ENCODE assay signal across 15 cellular contexts in the genomic region with DNA sequence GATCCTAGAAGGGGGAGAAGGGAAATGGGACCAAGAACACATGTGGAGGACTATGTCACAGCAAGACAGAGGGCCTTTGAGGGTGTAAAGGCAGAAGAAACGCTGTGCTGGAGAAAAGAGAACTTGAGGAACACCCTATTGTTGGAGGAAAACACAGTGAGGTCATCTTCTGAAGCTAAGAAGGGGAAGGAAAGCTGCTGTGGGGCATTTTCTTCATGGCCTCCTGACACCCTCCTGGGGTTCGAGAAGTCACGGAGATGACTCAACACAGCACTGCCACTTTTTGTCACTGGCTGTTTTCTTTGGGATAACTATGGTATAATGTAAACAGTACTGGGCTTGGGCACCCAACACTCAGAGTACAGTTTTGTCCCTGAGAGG.
DNase-seq lines count a peak whose midpoint lies in the region; ATAC-seq and TF ChIP-seq lines count a peak whose summit lies in the region.
"Had no signal": no experiment of that assay in that cellular context is flagged by ENCODE, and none has a peak within 500 bp of the region (broad histone marks: within the 10 kb centered on the region; RNA-seq: fewer than 3 reads in every experiment).

No MANE protein-coding gene starts in this region.

- DNase-seq in SKM-1 (lab: John Stamatoyannopoulos, UW; ENCODE audit: unreplicated experiment) (peak; percentile 8), hypothalamus (lab: John Stamatoyannopoulos, UW) (no peak), GM10266 (ENCODE audit: extremely low spot score) (no peak)
- no peak for DNase-seq in stimulated activated CD4-positive, alpha-beta T cell treated with anti-CD3 and anti-CD28 coated beads, Interleukin-4, amount 100 ng/mL, for 1 hour
- no peak for DNase-seq in naive thymus-derived CD8-positive, alpha-beta T cell
- DNase-seq: NCI-H2081 treated with DMSO at 0.1 percent for 48 hours; stimulated activated CD4-positive, alpha-beta T cell treated with anti-CD3 and anti-CD28 coated beads, Interleukin-2, amount 100 ng/mL, for 48 hours; uterus had no signal

- H3K4me3 Mint-ChIP-seq in naive thymus-derived CD8-positive, alpha-beta T cell: no peak overlapping the region
- H3K4me3 Mint-ChIP-seq: stimulated activated effector memory CD8-positive, alpha-beta T cell treated with anti-CD3 and anti-CD28 coated beads, Interleukin-12 subunit alpha, Interleukin-12 subunit beta, amount 100 ng/mL, for 72 hours; WTC11 had no signal

- H3K27me3 Mint-ChIP-seq in naive thymus-derived CD8-positive, alpha-beta T cell: peaks cover 2 to 24% (median 6%) of the 10 kb centered on the region in 5 donors

- H3K9me3 Mint-ChIP-seq in naive thymus-derived CD8-positive, alpha-beta T cell: peaks cover 0 to 21% (median 1%) of the 10 kb centered on the region in 9 donors
- H3K9me3 Mint-ChIP-seq: WTC11 had no signal

- POLR2A ChIA-PET in naive thymus-derived CD8-positive, alpha-beta T cell (lab: Charles Lee): no interaction called here

- no peak overlapping the region for H3K27ac Mint-ChIP-seq in naive thymus-derived CD8-positive, alpha-beta T cell
- H3K27ac Mint-ChIP-seq: activated naive CD4-positive, alpha-beta T cell treated with anti-CD3 and anti-CD28 coated beads, Interleukin-2, amount 50 U/mL, for 72 hours; stimulated activated effector memory CD8-positive, alpha-beta T cell treated with anti-CD3 and anti-CD28 coated beads, Interleukin-12 subunit alpha, Interleukin-12 subunit beta, amount 100 ng/mL, for 72 hours; WTC11 had no signal

- peak; percentile 11 for ATAC-seq in GM18508 (IDR thresholded peaks at IDR 0.05; ENCODE audit: insufficient read depth, unreplicated experiment)
- ATAC-seq in GM21723 (IDR thresholded peaks at IDR 0.05; ENCODE audit: unreplicated experiment): peak; percentile 28
- ATAC-seq in HG03196 (IDR thresholded peaks at IDR 0.05; ENCODE audit: unreplicated experiment): peak; percentile 28
- ATAC-seq in naive thymus-derived CD8-positive, alpha-beta T cell: no peak
- ATAC-seq: activated naive CD4-positive, alpha-beta T cell treated with anti-CD3 and anti-CD28 coated beads, Interleukin-2, amount 50 U/mL, for 72 hours; K562; stimulated activated effector memory CD8-positive, alpha-beta T cell treated with anti-CD3 and anti-CD28 coated beads, Interleukin-12 subunit alpha, Interleukin-12 subunit beta, amount 100 ng/mL, for 72 hours; WTC11 had no signal

- no peaks in the 10 kb centered on the region for H3K4me1 Mint-ChIP-seq in naive thymus-derived CD8-positive, alpha-beta T cell
- H3K4me1 Mint-ChIP-seq: stimulated activated effector memory CD8-positive, alpha-beta T cell treated with anti-CD3 and anti-CD28 coated beads, Interleukin-12 subunit alpha, Interleukin-12 subunit beta, amount 100 ng/mL, for 72 hours; WTC11 had no signal

- no peaks in the 10 kb centered on the region for H3K36me3 Mint-ChIP-seq in naive thymus-derived CD8-positive, alpha-beta T cell
- H3K36me3 Mint-ChIP-seq: activated naive CD4-positive, alpha-beta T cell treated with anti-CD3 and anti-CD28 coated beads, Interleukin-2, amount 50 U/mL, for 72 hours; stimulated activated effector memory CD8-positive, alpha-beta T cell treated with anti-CD3 and anti-CD28 coated beads, Interleukin-12 subunit alpha, Interleukin-12 subunit beta, amount 100 ng/mL, for 72 hours; WTC11 had no signal

- TF ChIP-seq CTCF in GM10266 (IDR thresholded peaks at IDR 0.05; ENCODE audit: control insufficient read depth, insufficient read depth, low read depth, missing control alignments): no peak

Comparison
In these comparisons a context has a peak if more than half of its experiments do, and no peak if none do; other contexts are left out.
1. ATAC-seq: peak in GM18508 (single experiment), GM21723 (single experiment) and HG03196 (single experiment); none in naive thymus-derived CD8-positive, alpha-beta T cell (0 of 2).